10 cellular contexts compared by ENCODE assay signal in genomic region chr2:196413821-196414274, GRCh38.
DNase-seq lines count a peak whose midpoint lies in the region; ATAC-seq and TF ChIP-seq lines count a peak whose summit lies in the region.
"Had no signal": no experiment of that assay in that cellular context is flagged by ENCODE, and none has a peak within 500 bp of the region (broad histone marks: within the 10 kb centered on the region; RNA-seq: fewer than 3 reads in every experiment).

No MANE protein-coding gene starts in this region.

- peak; percentile 83 for ATAC-seq in GM18858 (IDR thresholded peaks at IDR 0.05; ENCODE audit: unreplicated experiment)
- peak; percentile 79 for ATAC-seq in HG02623 (IDR thresholded peaks at IDR 0.05; ENCODE audit: unreplicated experiment)
- ATAC-seq in WTC11: peak; percentile 32; the same call in 1 of the 2 replicates

- H3K9me3 ChIP-seq in MG63: no peaks in the 10 kb centered on the region
- H3K9me3 ChIP-seq: neutrophil had no signal

- H3K27ac Mint-ChIP-seq in WTC11 (peak overlapping the region; percentile 2; the same call in 1 of the 2 replicates), nephron progenitor cell (peak overlapping the region; percentile 33)
- no peak overlapping the region for H3K27ac Mint-ChIP-seq in activated CD4-positive, alpha-beta memory T cell treated with anti-CD3 and anti-CD28 coated beads, Interleukin-2, amount 10 ng/mL, durations not matched to agents 7 days and 5 days

- H3K36me3 ChIP-seq in MG63: no peaks in the 10 kb centered on the region
- H3K36me3 ChIP-seq: neutrophil had no signal

- H3K9me3 Mint-ChIP-seq in WTC11 (no peaks in the 10 kb centered on the region), nephron progenitor cell (peaks cover 4% of the 10 kb centered on the region)
- no peaks in the 10 kb centered on the region for H3K9me3 Mint-ChIP-seq in activated CD4-positive, alpha-beta memory T cell treated with anti-CD3 and anti-CD28 coated beads, Interleukin-2, amount 10 ng/mL, durations not matched to agents 7 days and 5 days

- DNase-seq in WTC11 (ENCODE audit: low spot score) (no peak), nephron progenitor cell (no peak), MG63 (no peak), AG08396 (ENCODE audit: low spot score) (no peak)
- DNase-seq in activated CD4-positive, alpha-beta memory T cell treated with anti-CD3 and anti-CD28 coated beads, Interleukin-2, amount 10 ng/mL, durations not matched to agents 7 days and 5 days: no peak
- no peak for DNase-seq in activated naive CD4-positive, alpha-beta T cell treated with Interleukin-2 at 50 U/mL for 16 hours
- DNase-seq: central memory CD4-positive, alpha-beta T cell had no signal

- CTCF ChIA-PET in WTC11 (lab: Charles Lee): interaction anchor here (0.5 to 1.4 kb wide), 3 partner anchors 37 to 76 kb away, joined by 3 to 5 read pairs (median 4); no protein-coding TSS in a partner anchor
- CTCF ChIA-PET in activated CD4-positive, alpha-beta memory T cell treated with anti-CD3 and anti-CD28 coated beads, Interleukin-2, amount 10 ng/mL, durations not matched to agents 7 days and 5 days (lab: Charles Lee): no interaction called here

- H3K4me1 Mint-ChIP-seq in WTC11 (0 out of 2 replicates have a peak, but pooled peaks cover 3% of the 10 kb centered on the region), nephron progenitor cell (peaks cover 13% of the 10 kb centered on the region)
- H3K4me1 Mint-ChIP-seq in activated CD4-positive, alpha-beta memory T cell treated with anti-CD3 and anti-CD28 coated beads, Interleukin-2, amount 10 ng/mL, durations not matched to agents 7 days and 5 days: peaks cover 7% of the 10 kb centered on the region

- H3K36me3 Mint-ChIP-seq in WTC11 (no peaks in the 10 kb centered on the region), nephron progenitor cell (ENCODE audit: low read depth) (peaks cover 7% of the 10 kb centered on the region)
- no peaks in the 10 kb centered on the region for H3K36me3 Mint-ChIP-seq in activated CD4-positive, alpha-beta memory T cell treated with anti-CD3 and anti-CD28 coated beads, Interleukin-2, amount 10 ng/mL, durations not matched to agents 7 days and 5 days (ENCODE audit: low read depth)

- no peak overlapping the region for H3K4me3 Mint-ChIP-seq in WTC11
- no peak overlapping the region for H3K4me3 Mint-ChIP-seq in nephron progenitor cell
- H3K4me3 Mint-ChIP-seq in activated CD4-positive, alpha-beta memory T cell treated with anti-CD3 and anti-CD28 coated beads, Interleukin-2, amount 10 ng/mL, durations not matched to agents 7 days and 5 days: no peak overlapping the region

- POLR2A ChIA-PET in WTC11 (lab: Charles Lee): no interaction called here
- POLR2A ChIA-PET in activated CD4-positive, alpha-beta memory T cell treated with anti-CD3 and anti-CD28 coated beads, Interleukin-2, amount 10 ng/mL, durations not matched to agents 7 days and 5 days (lab: Charles Lee): no interaction called here

- TF ChIP-seq CTCF in WTC11 (IDR thresholded peaks at IDR 0.05) (no peak), nephron progenitor cell (IDR thresholded peaks at IDR 0.05) (no peak)

- H3K27me3 ChIP-seq in MG63: no peaks in the 10 kb centered on the region
- H3K27me3 ChIP-seq: neutrophil had no signal

- no peak overlapping the region for H3K4me3 ChIP-seq in MG63

- no peaks in the 10 kb centered on the region for H3K27me3 Mint-ChIP-seq in WTC11 (ENCODE audit: low read depth)
- H3K27me3 Mint-ChIP-seq in nephron progenitor cell (ENCODE audit: low read depth, poor library complexity): no peaks in the 10 kb centered on the region
- H3K27me3 Mint-ChIP-seq in activated CD4-positive, alpha-beta memory T cell treated with anti-CD3 and anti-CD28 coated beads, Interleukin-2, amount 10 ng/mL, durations not matched to agents 7 days and 5 days: peaks cover 15% of the 10 kb centered on the region

TF ChIP-seq in WTC11, 78 proteins besides CTCF, POLR2A, EP300 and RAD21 (continues in another document):
- TF ChIP-seq ETV6 (CRISPR knock-in tag; IDR thresholded peaks at IDR 0.05) (no peak), TEAD4 (CRISPR knock-in tag; IDR thresholded peaks at IDR 0.05) (no peak), ATF2 (CRISPR knock-in tag; IDR thresholded peaks at IDR 0.05; ENCODE audit: borderline replicate concordance, low read depth) (no peak), ZNF425 (CRISPR knock-in tag; conservative IDR thresholded peaks at IDR 0.05) (no peak), ATF1 (CRISPR knock-in tag; IDR thresholded peaks at IDR 0.05) (no peak), CDX4 (CRISPR knock-in tag; IDR thresholded peaks at IDR 0.05; ENCODE audit: borderline replicate concordance) (no peak), ZNF532 (CRISPR knock-in tag; IDR thresholded peaks at IDR 0.05; ENCODE audit: borderline replicate concordance) (no peak), ZBTB43 (CRISPR knock-in tag; IDR thresholded peaks at IDR 0.05) (no peak), ZNF317 (CRISPR knock-in tag; IDR thresholded peaks at IDR 0.05; ENCODE audit: borderline replicate concordance, low read depth) (no peak)

Comparison
In these comparisons a context has a peak if more than half of its experiments do, and no peak if none do; other contexts are left out.
1. ATAC-seq: peak in every context shown above with its lines; median percentile 83 in GM18858; 79 in HG02623; 32 in WTC11.